19 cellular contexts compared by ENCODE assay signal in genomic region chr17:30475206-30475605, GRCh38. TPM values are rescaled to one million over a fixed set of nuclear protein-coding genes. Genes with fewer than 3 reads are reported as not detected.
DNase-seq lines count a peak whose midpoint lies in the region; ATAC-seq and TF ChIP-seq lines count a peak whose summit lies in the region.
"Had no signal": no experiment of that assay in that cellular context is flagged by ENCODE, and none has a peak within 500 bp of the region (broad histone marks: within the 10 kb centered on the region; RNA-seq: fewer than 3 reads in every experiment).

No MANE protein-coding gene starts in this region.

- no peaks in the 10 kb centered on the region for H3K9me3 ChIP-seq in OCI-LY7 (ENCODE audit: low read length)
- H3K9me3 ChIP-seq: BLaER1 had no signal

- no peak for TF ChIP-seq CTCF in natural killer cell (IDR thresholded peaks at IDR 0.05)
- no peak for TF ChIP-seq CTCF in OCI-LY7 (conservative IDR thresholded peaks at IDR 0.05; ENCODE audit: low read length)

- no peaks in the 10 kb centered on the region for H3K9me2 ChIP-seq in OCI-LY7 (ENCODE audit: insufficient read depth, low read length)

- H2AFZ ChIP-seq in OCI-LY7 (ENCODE audit: low read length) = peak overlapping the region; percentile 95; the same call in 1 of the 2 replicates

- intact Hi-C loops in natural killer cell (cut with micrococcal nuclease) (loop anchor here (5.0 to 10.0 kb wide), 2 partner anchors 242 to 350 kb away; partner anchors contain the start of gene CRLF3), OCI-LY7 (cut with micrococcal nuclease; ENCODE audit: unreplicated experiment) (loop anchor here (5.0 kb wide), 1 partner anchor 133 kb away; no protein-coding TSS in a partner anchor)

- no peaks in the 10 kb centered on the region for H3K27me3 Mint-ChIP-seq in natural killer cell treated with Interleukin-12 subunit alpha and Interleukin-12 subunit beta and Interleukin-15 and Interleukin-18, amount 100 ng/mL, for 72 hours
- no peaks in the 10 kb centered on the region for H3K27me3 Mint-ChIP-seq in natural killer cell (ENCODE audit: low read depth in 2 of 2)
- no peaks in the 10 kb centered on the region for H3K27me3 Mint-ChIP-seq in central memory CD8-positive, alpha-beta T cell

- no peak for DNase-seq in natural killer cell treated with Interleukin-12 subunit alpha and Interleukin-12 subunit beta and Interleukin-15 and Interleukin-18, amount 100 ng/mL, for 72 hours (ENCODE audit: low spot score)
- DNase-seq in natural killer cell = no peak
- no peak for DNase-seq in OCI-LY7 (ENCODE audit: low spot score)
- no peak for DNase-seq in central memory CD8-positive, alpha-beta T cell (ENCODE audit: low spot score in 2 of 2)
- DNase-seq in KG1 (lab: John Stamatoyannopoulos, UW) = no peak
- no peak for DNase-seq in GM19240 (ENCODE audit: insufficient read length, low spot score)
- no peak for DNase-seq in NCI-H510A (lab: John Stamatoyannopoulos, UW)
- DNase-seq in NCI-H345 (lab: John Stamatoyannopoulos, UW) = no peak
- DNase-seq: 8988T; Calu3; CD8-positive, alpha-beta T cell; DMS79 treated with DMSO at 0.1 percent for 48 hours; GF-D8; GOT3; H7 had no signal

- no peak for ATAC-seq in natural killer cell treated with Interleukin-12 subunit alpha and Interleukin-12 subunit beta and Interleukin-15 and Interleukin-18, amount 100 ng/mL, for 72 hours
- no peak for ATAC-seq in natural killer cell
- ATAC-seq in central memory CD8-positive, alpha-beta T cell (replicated peaks; ENCODE audit: extremely low read depth, poor library complexity, severe bottlenecking) = no peak
- ATAC-seq: CD8-positive, alpha-beta T cell; HCT116; HepG2 had no signal

- peaks cover 24 to 32% of the 10 kb centered on the region in 2 donors for H3K4me1 Mint-ChIP-seq in natural killer cell treated with Interleukin-12 subunit alpha and Interleukin-12 subunit beta and Interleukin-15 and Interleukin-18, amount 100 ng/mL, for 72 hours (ENCODE audit: low read depth in 2 of 2)
- peaks cover 21 to 28% of the 10 kb centered on the region in 2 donors for H3K4me1 Mint-ChIP-seq in natural killer cell
- peaks cover 26% of the 10 kb centered on the region for H3K4me1 Mint-ChIP-seq in central memory CD8-positive, alpha-beta T cell

- no peaks in the 10 kb centered on the region for H3K9me3 Mint-ChIP-seq in natural killer cell treated with Interleukin-12 subunit alpha and Interleukin-12 subunit beta and Interleukin-15 and Interleukin-18, amount 100 ng/mL, for 72 hours
- no peaks in the 10 kb centered on the region for H3K9me3 Mint-ChIP-seq in natural killer cell
- H3K9me3 Mint-ChIP-seq in central memory CD8-positive, alpha-beta T cell = no peaks in the 10 kb centered on the region
- H3K9me3 Mint-ChIP-seq: CD8-positive, alpha-beta T cell had no signal

- H3K4me1 ChIP-seq in OCI-LY7 (ENCODE audit: insufficient read depth, low read length, poor library complexity, severe bottlenecking) = peaks cover 17% of the 10 kb centered on the region

- peak overlapping the region; percentile 96 for H3K4me3 Mint-ChIP-seq in natural killer cell treated with Interleukin-12 subunit alpha and Interleukin-12 subunit beta and Interleukin-15 and Interleukin-18, amount 100 ng/mL, for 72 hours
- no peak overlapping the region for H3K4me3 Mint-ChIP-seq in natural killer cell
- H3K4me3 Mint-ChIP-seq in central memory CD8-positive, alpha-beta T cell = peak overlapping the region; percentile 4
- H3K4me3 Mint-ChIP-seq: CD14-positive monocyte had no signal

- peaks cover 10% of the 10 kb centered on the region for H3K36me3 Mint-ChIP-seq in natural killer cell treated with Interleukin-12 subunit alpha and Interleukin-12 subunit beta and Interleukin-15 and Interleukin-18, amount 100 ng/mL, for 72 hours
- H3K36me3 Mint-ChIP-seq in natural killer cell = no peaks in the 10 kb centered on the region
- peaks cover 21% of the 10 kb centered on the region for H3K36me3 Mint-ChIP-seq in central memory CD8-positive, alpha-beta T cell (ENCODE audit: insufficient read depth)

- POLR2A ChIA-PET in OCI-LY7 (lab: Charles Lee) = interaction anchor here (0.6 to 1.4 kb wide), 2 partner anchors 95 to 113 kb away, joined by 3 to 4 read pairs; no protein-coding TSS in a partner anchor

- no peaks in the 10 kb centered on the region for H4K20me1 ChIP-seq in OCI-LY7 (ENCODE audit: insufficient read depth, low read length)

- BruUV-seq in OCI-LY7 (replicated peaks; lab: Mats Ljungman, UMichigan) = no TSS peak

- H3K27ac ChIP-seq in OCI-LY7 (ENCODE audit: low read depth, low read length, poor library complexity, severe bottlenecking) = no peak overlapping the region
- H3K27ac ChIP-seq: BLaER1 had no signal

- H3K36me3 ChIP-seq in OCI-LY7 (ENCODE audit: insufficient read depth, low read length) = peaks cover 15% of the 10 kb centered on the region

- H3K4me3 ChIP-seq in OCI-LY7 (ENCODE audit: low read depth, low read length, poor library complexity, severe bottlenecking) = no peak overlapping the region
- H3K4me3 ChIP-seq: BLaER1 had no signal

- CTCF ChIA-PET in OCI-LY7 (lab: Charles Lee; ENCODE audit: unreplicated experiment) = no interaction called here

- peaks cover 21% of the 10 kb centered on the region for H3K79me2 ChIP-seq in OCI-LY7 (ENCODE audit: insufficient read depth, low read depth, low read length)

- H3K4me2 ChIP-seq in OCI-LY7 (ENCODE audit: low read length) = no peak overlapping the region
- H3K4me2 ChIP-seq: BLaER1 had no signal

- H3K27ac Mint-ChIP-seq in natural killer cell treated with Interleukin-12 subunit alpha and Interleukin-12 subunit beta and Interleukin-15 and Interleukin-18, amount 100 ng/mL, for 72 hours = peak overlapping the region; percentile 91 to 96
- no peak overlapping the region for H3K27ac Mint-ChIP-seq in natural killer cell
- H3K27ac Mint-ChIP-seq in central memory CD8-positive, alpha-beta T cell (ENCODE audit: low read depth) = no peak overlapping the region
- H3K27ac Mint-ChIP-seq: CD14-positive monocyte; CD8-positive, alpha-beta T cell had no signal

RNA-seq across cellular contexts. Expression of gene GOSR1, which starts 2.0 kb away (rescaled TPM):
- 10 to 100 TPM; 59.2 to 62.0 TPM for total RNA-seq in natural killer cell treated with Interleukin-12 subunit alpha and Interleukin-12 subunit beta and Interleukin-15 and Interleukin-18, amount 100 ng/mL, for 72 hours
- total RNA-seq in natural killer cell (10 to 100 TPM; 45.0 to 57.5 (median 54.4) TPM), OCI-LY7 (2022) (49.8 and 49.9 TPM in 2 replicates)
- total RNA-seq in OCI-LY7 (2014; rRNA removed; shearing (Covaris generic)) = 15.9 and 17.0 TPM in 2 replicates

Comparison
In these comparisons a context has a peak if more than half of its experiments do, and no peak if none do; other contexts are left out.
1. H3K27ac Mint-ChIP-seq: peak in natural killer cell treated with Interleukin-12 subunit alpha and Interleukin-12 subunit beta and Interleukin-15 and Interleukin-18, amount 100 ng/mL, for 72 hours (2 of 2); none in natural killer cell (0 of 2) and central memory CD8-positive, alpha-beta T cell (single experiment).